Comparison of ENCODE assay signal across 9 cellular contexts in genomic region chr22:44828193-44828592, GRCh38.
DNase-seq lines count a peak whose midpoint lies in the region; ATAC-seq and TF ChIP-seq lines count a peak whose summit lies in the region.
"Had no signal": no experiment of that assay in that cellular context is flagged by ENCODE, and none has a peak within 500 bp of the region (broad histone marks: within the 10 kb centered on the region; RNA-seq: fewer than 3 reads in every experiment).

No MANE protein-coding gene starts in this region.

- H3K4me1 Mint-ChIP-seq in brain (no peaks in the 10 kb centered on the region), osteocyte (ENCODE audit: unreplicated experiment) (no peaks in the 10 kb centered on the region)

- H3K4me1 ChIP-seq in tibial artery: no peaks in the 10 kb centered on the region
- H3K4me1 ChIP-seq: SJSA1 had no signal

- H3K4me3 Mint-ChIP-seq in brain (no peak overlapping the region), osteocyte (ENCODE audit: unreplicated experiment) (no peak overlapping the region)

- no peaks in the 10 kb centered on the region for H3K27me3 ChIP-seq in tibial artery
- H3K27me3 ChIP-seq: SJSA1 had no signal

- no peaks in the 10 kb centered on the region for H3K9me3 ChIP-seq in tibial artery
- H3K9me3 ChIP-seq: SJSA1 had no signal

- H3K4me3 ChIP-seq in tibial artery: no peak overlapping the region
- H3K4me3 ChIP-seq: SJSA1 had no signal

- intact Hi-C loops in tibial artery (cut with DNase I; ENCODE audit: low total_unique reads): no loop called here

- H3K9me3 Mint-ChIP-seq in brain (peaks cover 8 to 19% (median 16%) of the 10 kb centered on the region in 5 experiments), osteocyte (ENCODE audit: unreplicated experiment) (no peaks in the 10 kb centered on the region)

- peak; percentile 12 to 57 for TF ChIP-seq CTCF in brain (conservative IDR thresholded peaks at IDR 0.05)
- TF ChIP-seq CTCF in osteocyte (IDR thresholded peaks at IDR 0.05): peak; percentile 33
- no peak for TF ChIP-seq CTCF in tibial artery (IDR thresholded peaks at IDR 0.05)

- DNase-seq in DMS 273 (lab: John Stamatoyannopoulos, UW; ENCODE audit: unreplicated experiment) (peak; percentile 34), DMS 273 treated with DMSO at 0.1 percent for 48 hours (lab: John Stamatoyannopoulos, UW) (no peak), HT1080 (ENCODE audit: low read depth) (peak; percentile 21), osteocyte (ENCODE audit: extremely low spot score, unreplicated experiment) (no peak), NCI-H1694 (lab: John Stamatoyannopoulos, UW) (no peak), tibial artery (no peak)

- H3K27ac Mint-ChIP-seq in brain: no peak overlapping the region
- no peak overlapping the region for H3K27ac Mint-ChIP-seq in osteocyte (ENCODE audit: unreplicated experiment)

- peaks cover 23% of the 10 kb centered on the region for H3K36me3 Mint-ChIP-seq in brain
- no peaks in the 10 kb centered on the region for H3K36me3 Mint-ChIP-seq in osteocyte (ENCODE audit: unreplicated experiment)

- no peaks in the 10 kb centered on the region for H3K27me3 Mint-ChIP-seq in brain
- peaks cover 10% of the 10 kb centered on the region for H3K27me3 Mint-ChIP-seq in osteocyte (ENCODE audit: unreplicated experiment)

- no peak overlapping the region for H3K27ac ChIP-seq in tibial artery
- H3K27ac ChIP-seq: SJSA1 had no signal

- peaks cover 0 to 15% (median 0%) of the 10 kb centered on the region in 3 donors for H3K36me3 ChIP-seq in tibial artery
- H3K36me3 ChIP-seq: SJSA1 had no signal

- ATAC-seq in GM21447 (IDR thresholded peaks at IDR 0.05; ENCODE audit: unreplicated experiment): no peak

Comparison
In these comparisons a context has a peak if more than half of its experiments do, and no peak if none do; other contexts are left out.
1. DNase-seq: peak in DMS 273 (single experiment) and HT1080 (single experiment); none in DMS 273 treated with DMSO at 0.1 percent for 48 hours (single experiment), osteocyte (single experiment), NCI-H1694 (single experiment) and tibial artery (0 of 2).
2. CTCF ChIP-seq: peak in brain (2 of 2) and osteocyte (single experiment); none in tibial artery (0 of 2).